In genomic region chr7:102814025-102814471, GRCh38 we compare ENCODE assay signal across 15 cellular contexts.
DNase-seq lines count a peak whose midpoint lies in the region; FAIRE-seq and TF ChIP-seq lines count a peak whose summit lies in the region.
"Had no signal": no experiment of that assay in that cellular context is flagged by ENCODE, and none has a peak within 500 bp of the region (broad histone marks: within the 10 kb centered on the region; RNA-seq: fewer than 3 reads in every experiment).

No MANE protein-coding gene starts in this region.

- H2AK5ac ChIP-seq in mesenchymal stem cell (ENCODE audit: low read length, severe bottlenecking) = no peak overlapping the region

- peak; percentile 59 for DNase-seq in COLO829 (ENCODE audit: low spot score)
- peak; percentile 80 for DNase-seq in HT1080 (ENCODE audit: low read depth)
- peak; percentile 97 for DNase-seq in bronchial epithelial cell (ENCODE audit: low read depth)
- DNase-seq in mesenchymal stem cell = peak; percentile 33
- no peak for DNase-seq in ascending aorta (ENCODE audit: low spot score in 2 of 2)
- DNase-seq in MV-4-11 (lab: John Stamatoyannopoulos, UW) = no peak
- no peak for DNase-seq in Karpas-422
- DNase-seq: activated CD4-positive, alpha-beta T cell treated with anti-CD3 and anti-CD28 coated beads for 4 hours; activated gamma-delta T cell; Caco-2; mesendoderm; NCI-H1105 treated with DMSO at 0.1 percent for 48 hours; NCI-H345 had no signal

- H3K9ac ChIP-seq in mesenchymal stem cell (ENCODE audit: low read length) (no peak overlapping the region), Karpas-422 (ENCODE audit: low read length) (no peak overlapping the region)

- no peak overlapping the region for H2BK5ac ChIP-seq in mesenchymal stem cell (ENCODE audit: low read depth, low read length, poor library complexity, severe bottlenecking)

- H4K8ac ChIP-seq in mesenchymal stem cell (ENCODE audit: low read length) = no peak overlapping the region

- no peak overlapping the region for H2BK15ac ChIP-seq in mesenchymal stem cell (ENCODE audit: low read depth, poor library complexity, severe bottlenecking)

- H3K4me3 ChIP-seq in bronchial epithelial cell (ENCODE audit: low read depth, low read length) (no peak overlapping the region), mesenchymal stem cell (ENCODE audit: insufficient read depth in 1 of 2, low read depth in 1 of 2, low read length in 2 of 2) (no peak overlapping the region), ascending aorta (no peak overlapping the region), Karpas-422 (ENCODE audit: low read length) (no peak overlapping the region)
- H3K4me3 ChIP-seq: thoracic aorta had no signal

- intact Hi-C loops in ascending aorta (cut with DNase I) = no loop called here

- H3K23ac ChIP-seq in mesenchymal stem cell (ENCODE audit: low read length in 2 of 2) = no peak overlapping the region

- H2BK12ac ChIP-seq in mesenchymal stem cell (ENCODE audit: low read length in 2 of 2) = no peak overlapping the region

- H4K20me1 ChIP-seq in Karpas-422 (ENCODE audit: insufficient read depth, low read depth, low read length) = no peaks in the 10 kb centered on the region

- H3K9me3 ChIP-seq in mesenchymal stem cell (ENCODE audit: control insufficient read depth, low read length) = no peaks in the 10 kb centered on the region
- H3K9me3 ChIP-seq in ascending aorta = no peaks in the 10 kb centered on the region
- no peaks in the 10 kb centered on the region for H3K9me3 ChIP-seq in Karpas-422 (ENCODE audit: low read length)
- H3K9me3 ChIP-seq: Caco-2, neutrophil, thoracic aorta had no signal

- TF ChIP-seq CTCF in bronchial epithelial cell (IDR thresholded peaks at IDR 0.05; ENCODE audit: insufficient read depth, low read length, severe bottlenecking) (no peak), ascending aorta (IDR thresholded peaks at IDR 0.05) (no peak)

- H2AFZ ChIP-seq in mesenchymal stem cell (ENCODE audit: low read depth, low read length) (no peak overlapping the region), Karpas-422 (ENCODE audit: low read length) (no peak overlapping the region)

- H3K4me2 ChIP-seq in mesenchymal stem cell (ENCODE audit: low read length, poor library complexity, severe bottlenecking) (no peak overlapping the region), Karpas-422 (ENCODE audit: low read depth, low read length, poor library complexity, severe bottlenecking) (no peak overlapping the region)

- FAIRE-seq in bronchial epithelial cell (lab: Jason Lieb, UNC) = no peak

- H3K79me1 ChIP-seq in mesenchymal stem cell (replicated peaks; ENCODE audit: low read length, poor library complexity, severe bottlenecking) = no peaks in the 10 kb centered on the region

- WGBS in mesenchymal stem cell = no CpG with 5 or more reads among the region's 4 CpGs

- no peak overlapping the region for H2BK120ac ChIP-seq in mesenchymal stem cell (ENCODE audit: low read depth, low read length)

- H3K36me3 ChIP-seq in bronchial epithelial cell (ENCODE audit: control insufficient read depth, insufficient read depth, low read length) = no peaks in the 10 kb centered on the region
- no peaks in the 10 kb centered on the region for H3K36me3 ChIP-seq in mesenchymal stem cell (ENCODE audit: control insufficient read depth in 1 of 2, insufficient read depth in 2 of 2, low read depth in 1 of 2, low read length in 2 of 2)
- H3K36me3 ChIP-seq in ascending aorta = no peaks in the 10 kb centered on the region
- H3K36me3 ChIP-seq in Karpas-422 (ENCODE audit: insufficient read depth, low read length) = no peaks in the 10 kb centered on the region
- H3K36me3 ChIP-seq: thoracic aorta had no signal

- H3K27me3 ChIP-seq in bronchial epithelial cell (ENCODE audit: control insufficient read depth, insufficient read depth, low read length) (peaks cover 1% of the 10 kb centered on the region), mesenchymal stem cell (ENCODE audit: control insufficient read depth in 1 of 2, insufficient read depth in 1 of 2, low read length in 2 of 2) (no peaks in the 10 kb centered on the region), ascending aorta (no peaks in the 10 kb centered on the region), Karpas-422 (ENCODE audit: low read length) (no peaks in the 10 kb centered on the region)
- H3K27me3 ChIP-seq: neutrophil had no signal

- no peak overlapping the region for H3K4ac ChIP-seq in mesenchymal stem cell (ENCODE audit: low read depth in 1 of 2, low read length in 2 of 2)

- H3K18ac ChIP-seq in mesenchymal stem cell (ENCODE audit: low read depth in 1 of 2, low read length in 2 of 2) = no peak overlapping the region

- H3K14ac ChIP-seq in mesenchymal stem cell (ENCODE audit: low read length in 2 of 2) = no peak overlapping the region

- H3K79me2 ChIP-seq in Karpas-422 (ENCODE audit: low read length) = no peaks in the 10 kb centered on the region

- H4K91ac ChIP-seq in mesenchymal stem cell (ENCODE audit: low read length) = no peak overlapping the region

- peak overlapping the region; percentile 33 for H3K27ac ChIP-seq in mesenchymal stem cell (ENCODE audit: low read length, poor library complexity, severe bottlenecking)
- no peak overlapping the region for H3K27ac ChIP-seq in ascending aorta
- no peak overlapping the region for H3K27ac ChIP-seq in Karpas-422 (ENCODE audit: low read length)
- H3K27ac ChIP-seq: neutrophil, thoracic aorta had no signal

- H3K9me2 ChIP-seq in Karpas-422 (replicated peaks; ENCODE audit: insufficient read depth, low read length) = no peaks in the 10 kb centered on the region

- H3K4me1 ChIP-seq in mesenchymal stem cell (ENCODE audit: control insufficient read depth, insufficient read depth, low read depth, low read length) (peaks cover 3% of the 10 kb centered on the region), ascending aorta (peaks cover 6 to 19% of the 10 kb centered on the region in 2 donors), Karpas-422 (ENCODE audit: low read length) (no peaks in the 10 kb centered on the region)

Comparison
In these comparisons a context has a peak if more than half of its experiments do, and no peak if none do; other contexts are left out.
1. DNase-seq: peak in COLO829 (single experiment), HT1080 (single experiment), bronchial epithelial cell (single experiment) and mesenchymal stem cell (single experiment); none in ascending aorta (0 of 2), MV-4-11 (single experiment) and Karpas-422 (single experiment).